1 cellular context compared by ENCODE assay signal in the genomic region with DNA sequence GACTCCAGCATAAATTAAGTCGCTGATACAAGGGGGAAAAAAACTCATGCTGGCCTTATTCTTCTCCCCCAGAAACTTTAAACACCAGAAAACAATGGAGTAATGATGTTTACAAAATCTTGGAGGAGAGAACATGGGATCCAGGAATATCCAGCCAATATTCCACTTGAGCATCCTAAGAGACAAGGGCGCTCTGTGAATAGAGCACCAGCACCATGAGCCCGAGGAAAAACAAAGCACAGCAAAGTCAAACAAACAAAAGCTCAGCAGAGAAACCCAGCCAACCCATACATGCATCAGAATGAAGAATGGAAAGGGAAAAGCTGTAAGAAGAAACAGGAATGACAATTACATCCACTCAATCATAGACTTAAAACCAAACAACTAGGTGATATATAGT.
TF ChIP-seq lines count a peak whose summit lies in the region.

No MANE protein-coding gene starts in this region.

TF ChIP-seq in HepG2, 621 proteins besides CTCF, POLR2A, EP300 and RAD21:
- TF ChIP-seq ARNT (IDR thresholded peaks at IDR 0.05) (no peak), SMARCE1 (IDR thresholded peaks at IDR 0.05; ENCODE audit: borderline replicate concordance) (no peak), NFE2L1 (CRISPR knock-in tag; IDR thresholded peaks at IDR 0.05; ENCODE audit: borderline replicate concordance) (no peak), MED1 (CRISPR knock-in tag; IDR thresholded peaks at IDR 0.05) (no peak), HNF1B (CRISPR knock-in tag; IDR thresholded peaks at IDR 0.05) (no peak)
- TF ChIP-seq, protein P1, sequence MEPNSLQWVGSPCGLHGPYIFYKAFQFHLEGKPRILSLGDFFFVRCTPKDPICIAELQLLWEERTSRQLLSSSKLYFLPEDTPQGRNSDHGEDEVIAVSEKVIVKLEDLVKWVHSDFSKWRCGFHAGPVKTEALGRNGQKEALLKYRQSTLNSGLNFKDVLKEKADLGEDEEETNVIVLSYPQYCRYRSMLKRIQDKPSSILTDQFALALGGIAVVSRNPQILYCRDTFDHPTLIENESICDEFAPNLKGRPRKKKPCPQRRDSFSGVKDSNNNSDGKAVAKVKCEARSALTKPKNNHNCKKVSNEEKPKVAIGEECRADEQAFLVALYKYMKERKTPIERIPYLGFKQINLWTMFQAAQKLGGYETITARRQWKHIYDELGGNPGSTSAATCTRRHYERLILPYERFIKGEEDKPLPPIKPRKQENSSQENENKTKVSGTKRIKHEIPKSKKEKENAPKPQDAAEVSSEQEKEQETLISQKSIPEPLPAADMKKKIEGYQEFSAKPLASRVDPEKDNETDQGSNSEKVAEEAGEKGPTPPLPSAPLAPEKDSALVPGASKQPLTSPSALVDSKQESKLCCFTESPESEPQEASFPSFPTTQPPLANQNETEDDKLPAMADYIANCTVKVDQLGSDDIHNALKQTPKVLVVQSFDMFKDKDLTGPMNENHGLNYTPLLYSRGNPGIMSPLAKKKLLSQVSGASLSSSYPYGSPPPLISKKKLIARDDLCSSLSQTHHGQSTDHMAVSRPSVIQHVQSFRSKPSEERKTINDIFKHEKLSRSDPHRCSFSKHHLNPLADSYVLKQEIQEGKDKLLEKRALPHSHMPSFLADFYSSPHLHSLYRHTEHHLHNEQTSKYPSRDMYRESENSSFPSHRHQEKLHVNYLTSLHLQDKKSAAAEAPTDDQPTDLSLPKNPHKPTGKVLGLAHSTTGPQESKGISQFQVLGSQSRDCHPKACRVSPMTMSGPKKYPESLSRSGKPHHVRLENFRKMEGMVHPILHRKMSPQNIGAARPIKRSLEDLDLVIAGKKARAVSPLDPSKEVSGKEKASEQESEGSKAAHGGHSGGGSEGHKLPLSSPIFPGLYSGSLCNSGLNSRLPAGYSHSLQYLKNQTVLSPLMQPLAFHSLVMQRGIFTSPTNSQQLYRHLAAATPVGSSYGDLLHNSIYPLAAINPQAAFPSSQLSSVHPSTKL (CRISPR knock-in tag; IDR thresholded peaks at IDR 0.05) = peak; percentile 12; the same call in 1 of the 2 replicates
TF ChIP-seq in HepG2: peak in this region for 1.
